8 cellular contexts compared by ENCODE assay signal in genomic region chr17:59105852-59106462, GRCh38. TPM values are rescaled to one million over a fixed set of nuclear protein-coding genes. Genes with fewer than 3 reads are reported as not detected.
DNase-seq lines count a peak whose midpoint lies in the region; ATAC-seq and TF ChIP-seq lines count a peak whose summit lies in the region.

No MANE protein-coding gene starts in this region.

- no peaks in the 10 kb centered on the region for H3K9me2 ChIP-seq in PC-3 (replicated peaks; ENCODE audit: low read length)

- H3K27ac Mint-ChIP-seq in natural killer cell: peak overlapping the region; percentile 92 to 95

- CTCF ChIA-PET in PC-3 (lab: Charles Lee): interaction anchor here (0.6 to 1.0 kb wide), 3 partner anchors 11 to 49 kb away, joined by 3 read pairs; partner anchors contain the start of genes PRR11 and SKA2

- intact Hi-C loops in PC-3 (cut with micrococcal nuclease) (loop anchor here (1.0 to 5.0 kb wide), 3 partner anchors 49 to 587 kb away; partner anchors contain the start of genes GDPD1, PRR11 and SKA2), natural killer cell (cut with micrococcal nuclease) (loop anchor here (1.0 to 5.0 kb wide), 3 partner anchors 49 to 589 kb away; partner anchors contain the start of genes PRR11, SKA2 and SMG8)

- H3K9me3 Mint-ChIP-seq in natural killer cell: no peaks in the 10 kb centered on the region

- H3K4me3 Mint-ChIP-seq in natural killer cell: peak overlapping the region; percentile 95

- H3K4me3 ChIP-seq in PC-3 (ENCODE audit: low read length) (peak overlapping the region; percentile 87), fibroblast of mammary gland (ENCODE audit: control insufficient read depth, low read depth, low read length) (peak overlapping the region; percentile 92)

- no peaks in the 10 kb centered on the region for H3K9me3 ChIP-seq in PC-3 (ENCODE audit: low read length)

- peak overlapping the region; percentile 91 for H3K4me2 ChIP-seq in PC-3 (ENCODE audit: low read length)

- peaks cover 24 to 32% of the 10 kb centered on the region in 2 donors for H3K4me1 Mint-ChIP-seq in natural killer cell

- TF ChIP-seq CTCF in PC-3 (conservative IDR thresholded peaks at IDR 0.05; ENCODE audit: low read depth, low read length) (no peak), fibroblast of mammary gland (conservative IDR thresholded peaks at IDR 0.05; ENCODE audit: control insufficient read depth, insufficient read depth, low read depth, low read length) (no peak), natural killer cell (IDR thresholded peaks at IDR 0.05) (no peak)

- H3K27me3 Mint-ChIP-seq in natural killer cell (ENCODE audit: low read depth in 2 of 2): no peaks in the 10 kb centered on the region

- peaks cover 81% of the 10 kb centered on the region for H3K79me2 ChIP-seq in PC-3 (ENCODE audit: low read length)

- H4K20me1 ChIP-seq in PC-3 (ENCODE audit: low read length): peaks cover 21% of the 10 kb centered on the region; the same call in 1 of the 2 replicates

- BruUV-seq in PC-3 (replicated peaks; lab: Mats Ljungman, UMichigan): TSS peak; percentile 43

- H3K4me1 ChIP-seq in PC-3 (ENCODE audit: insufficient read depth, low read length): peaks cover 24% of the 10 kb centered on the region

- peak; percentile 8 for ATAC-seq in GM19328 (IDR thresholded peaks at IDR 0.05; ENCODE audit: unreplicated experiment)
- peak; percentile 22 for ATAC-seq in HG03457 (IDR thresholded peaks at IDR 0.05; ENCODE audit: unreplicated experiment)
- ATAC-seq in PC-3: peak; percentile 51
- peak; percentile 21 to 50 (median 28) for ATAC-seq in natural killer cell

- H3K27ac ChIP-seq in PC-3 (ENCODE audit: low read length): peak overlapping the region; percentile 84

- H3K9ac ChIP-seq in PC-3 (ENCODE audit: low read length): peak overlapping the region; percentile 92

- H2AFZ ChIP-seq in PC-3 (ENCODE audit: low read length): peak overlapping the region; percentile 92

- no peaks in the 10 kb centered on the region for H3F3A ChIP-seq in PC-3 (ENCODE audit: low read length, unreplicated experiment)

- peak; percentile 43 for DNase-seq in AG08396 (ENCODE audit: low spot score)
- peak; percentile 72 for DNase-seq in PC-3
- peak; percentile 60 to 63 for DNase-seq in activated T-helper 1 cell treated with anti-CD3 and anti-CD28 coated beads, Interleukin-2, amount 50 U/mL, for 16 hours (ENCODE audit: low read depth in 1 of 2, low spot score in 1 of 2)
- peak; percentile 38 for DNase-seq in fibroblast of mammary gland (ENCODE audit: low read depth)
- DNase-seq in natural killer cell: no peak
- DNase-seq in stimulated activated naive CD4-positive, alpha-beta T cell treated with Interleukin-2 at 50 U/mL for 16 hours (lab: John Stamatoyannopoulos, UW): peak; percentile 76

- H3K27me3 ChIP-seq in PC-3 (ENCODE audit: low read length): no peaks in the 10 kb centered on the region

- POLR2A ChIA-PET in PC-3 (lab: Charles Lee; ENCODE audit: unreplicated experiment): interaction anchor here (1.1 to 1.3 kb wide), 3 partner anchors 11 to 105 kb away, joined by 4 to 5 read pairs (median 5); partner anchors contain the start of gene SMG8

- H3K36me3 Mint-ChIP-seq in natural killer cell: no peaks in the 10 kb centered on the region

- peaks cover 9% of the 10 kb centered on the region; the same call in 1 of the 2 replicates for H3K36me3 ChIP-seq in PC-3 (ENCODE audit: low read depth, low read length)

RNA-seq across cellular contexts. Expression of gene TRIM37, which starts 0.7 kb away (rescaled TPM):
- total RNA-seq in PC-3 (2014; rRNA removed) (35.1 and 42.0 TPM in 2 replicates), natural killer cell (10 to 100 TPM; 20.4 to 26.1 (median 21.9) TPM)

RNA-seq across cellular contexts. Expression of gene SKA2, which starts 49.0 kb away (rescaled TPM):
- total RNA-seq in PC-3 (2014; rRNA removed) (143 and 155 TPM in 2 replicates), natural killer cell (10 to 100 TPM; 13.4 to 26.5 (median 17.8) TPM)

RNA-seq across cellular contexts. Expression of gene PRR11, which starts 49.6 kb away (rescaled TPM):
- total RNA-seq in PC-3 (2014; rRNA removed): 77.2 and 78.9 TPM in 2 replicates
- 1 to 10 TPM; 2.0 to 4.0 (median 2.9) TPM for total RNA-seq in natural killer cell

Comparison
In these comparisons a context has a peak if more than half of its experiments do, and no peak if none do; other contexts are left out.
1. RNA of gene PRR11, which starts 49.6 kb away (total RNA-seq): 77.2 to 78.9 TPM in PC-3; 2.0 to 4.0 TPM in natural killer cell; every median in the first group is over 10 times any median in the second.
2. Peak in every context shown above with its lines, with median percentiles within 50 percentile points of each other: ATAC-seq.